ENCODE assay signal across 1 cellular context in genomic region chr21:29213513-29214385, GRCh38.
TF ChIP-seq lines count a peak whose summit lies in the region.

No MANE protein-coding gene starts in this region.

TF ChIP-seq in HepG2, 621 proteins besides CTCF, POLR2A, EP300 and RAD21 (continued from another document):
- no peak for TF ChIP-seq CEBPZ (IDR thresholded peaks at IDR 0.05; ENCODE audit: low read length)
- no peak for TF ChIP-seq TP53 (CRISPR knock-in tag; conservative IDR thresholded peaks at IDR 0.05)
- TF ChIP-seq ZNF780A (CRISPR knock-in tag; IDR thresholded peaks at IDR 0.05), result no peak
- no peak for TF ChIP-seq ZNF335 (CRISPR knock-in tag; IDR thresholded peaks at IDR 0.05)
- no peak for TF ChIP-seq PATZ1 (CRISPR knock-in tag; IDR thresholded peaks at IDR 0.05)
- no peak for TF ChIP-seq BRCA1 (CRISPR knock-in tag; IDR thresholded peaks at IDR 0.05)
